1 cellular context compared by ENCODE assay signal in the genomic region with DNA sequence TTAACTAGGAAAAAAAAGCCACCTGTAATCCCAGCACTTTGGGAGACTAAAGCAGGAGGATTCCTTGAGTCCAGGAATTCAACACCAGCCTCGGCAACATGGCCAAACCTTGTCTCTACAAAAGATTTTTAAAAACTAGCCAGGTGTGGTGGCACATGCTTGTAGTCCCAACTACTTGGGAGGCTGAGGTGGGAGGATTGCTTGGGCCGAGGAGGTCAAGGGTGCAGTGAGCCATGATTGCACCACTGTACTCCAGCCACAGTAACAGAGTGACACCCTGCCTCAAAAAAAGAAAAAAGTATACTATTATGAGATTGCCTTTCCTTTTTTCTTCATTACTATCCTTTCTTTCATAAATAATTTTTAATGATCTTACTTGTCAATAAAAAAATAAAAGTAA.
TF ChIP-seq lines count a peak whose summit lies in the region.

No MANE protein-coding gene starts in this region.

TF ChIP-seq in K562, 482 proteins besides CTCF, POLR2A, EP300 and RAD21:
- no peak for TF ChIP-seq ZZZ3 (IDR thresholded peaks at IDR 0.05)
- TF ChIP-seq, protein P1, sequence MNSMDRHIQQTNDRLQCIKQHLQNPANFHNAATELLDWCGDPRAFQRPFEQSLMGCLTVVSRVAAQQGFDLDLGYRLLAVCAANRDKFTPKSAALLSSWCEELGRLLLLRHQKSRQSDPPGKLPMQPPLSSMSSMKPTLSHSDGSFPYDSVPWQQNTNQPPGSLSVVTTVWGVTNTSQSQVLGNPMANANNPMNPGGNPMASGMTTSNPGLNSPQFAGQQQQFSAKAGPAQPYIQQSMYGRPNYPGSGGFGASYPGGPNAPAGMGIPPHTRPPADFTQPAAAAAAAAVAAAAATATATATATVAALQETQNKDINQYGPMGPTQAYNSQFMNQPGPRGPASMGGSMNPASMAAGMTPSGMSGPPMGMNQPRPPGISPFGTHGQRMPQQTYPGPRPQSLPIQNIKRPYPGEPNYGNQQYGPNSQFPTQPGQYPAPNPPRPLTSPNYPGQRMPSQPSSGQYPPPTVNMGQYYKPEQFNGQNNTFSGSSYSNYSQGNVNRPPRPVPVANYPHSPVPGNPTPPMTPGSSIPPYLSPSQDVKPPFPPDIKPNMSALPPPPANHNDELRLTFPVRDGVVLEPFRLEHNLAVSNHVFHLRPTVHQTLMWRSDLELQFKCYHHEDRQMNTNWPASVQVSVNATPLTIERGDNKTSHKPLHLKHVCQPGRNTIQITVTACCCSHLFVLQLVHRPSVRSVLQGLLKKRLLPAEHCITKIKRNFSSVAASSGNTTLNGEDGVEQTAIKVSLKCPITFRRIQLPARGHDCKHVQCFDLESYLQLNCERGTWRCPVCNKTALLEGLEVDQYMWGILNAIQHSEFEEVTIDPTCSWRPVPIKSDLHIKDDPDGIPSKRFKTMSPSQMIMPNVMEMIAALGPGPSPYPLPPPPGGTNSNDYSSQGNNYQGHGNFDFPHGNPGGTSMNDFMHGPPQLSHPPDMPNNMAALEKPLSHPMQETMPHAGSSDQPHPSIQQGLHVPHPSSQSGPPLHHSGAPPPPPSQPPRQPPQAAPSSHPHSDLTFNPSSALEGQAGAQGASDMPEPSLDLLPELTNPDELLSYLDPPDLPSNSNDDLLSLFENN (IDR thresholded peaks at IDR 0.05; ENCODE audit: low read depth in 2 of 2, low read length in 2 of 2), result no peak
- no peak for TF ChIP-seq ZNF224 (CRISPR knock-in tag; IDR thresholded peaks at IDR 0.05)
- TF ChIP-seq ETV1 (tag; conservative IDR thresholded peaks at IDR 0.05; ENCODE audit: low read depth), result no peak
- TF ChIP-seq ZFP30 (CRISPR knock-in tag; IDR thresholded peaks at IDR 0.05; ENCODE audit: borderline replicate concordance), result no peak
- TF ChIP-seq ZC3H11A (IDR thresholded peaks at IDR 0.05; ENCODE audit: low read depth, low read length), result no peak
- TF ChIP-seq TAF7 (tag; IDR thresholded peaks at IDR 0.05), result no peak
- no peak for TF ChIP-seq ZNF778 (CRISPR knock-in tag; IDR thresholded peaks at IDR 0.05)
- no peak for TF ChIP-seq ZNF239 (CRISPR knock-in tag; IDR thresholded peaks at IDR 0.05)
TF ChIP-seq in K562: peak in this region for 0.
